ENCODE assay signal across 6 cellular contexts in genomic region chr5:74523698-74524097, GRCh38.
A peak's percentile ranks its signal among the peaks of the same experiment; 100 is the strongest.
DNase-seq lines count a peak whose midpoint lies in the region; ATAC-seq, FAIRE-seq and TF ChIP-seq lines count a peak whose summit lies in the region.
"Not testable (repeated sequence)": the region's sequence is repeated elsewhere in the genome, so short reads cannot be mapped to it uniquely, and the experiment has no call there.

No MANE protein-coding gene starts in this region.

- H3K27ac Mint-ChIP-seq in endodermal cell; endothelial cell (ENCODE audit: unreplicated experiment): not testable (repeated sequence)

- not testable (repeated sequence) for TF ChIP-seq CTCF in A549 (IDR thresholded peaks at IDR 0.05); HEK293 (tag by site-specific recombination; IDR thresholded peaks at IDR 0.05); K562 (IDR thresholded peaks at IDR 0.05 in 2 of 3, conservative IDR thresholded peaks at IDR 0.05 in 1 of 3; ENCODE audit: insufficient read depth in 2 of 3, low read depth in 1 of 3, low read length in 3 of 3); endodermal cell (conservative IDR thresholded peaks at IDR 0.05); endothelial cell (IDR thresholded peaks at IDR 0.05; ENCODE audit: unreplicated experiment); HepG2 (CRISPR knock-in tag; IDR thresholded peaks at IDR 0.05)

- H3K9me3 ChIP-seq in A549: peaks cover 19% of the 10 kb centered on the region
- not testable (repeated sequence) for H3K9me3 ChIP-seq in HEK293 (ENCODE audit: control insufficient read depth, insufficient read depth, low read depth, low read length); K562 (replicated peaks; ENCODE audit: control insufficient read depth, insufficient read depth, low read depth, low read length)
- H3K9me3 ChIP-seq in endodermal cell (ENCODE audit: control insufficient read depth, low read length): peaks cover 85% of the 10 kb centered on the region
- H3K9me3 ChIP-seq in HepG2 (ENCODE audit: low read length): peaks cover 22% of the 10 kb centered on the region

- in situ Hi-C loops in K562 (cut with MboI); HepG2 (cut with HindIII; ENCODE audit: extremely low pct_ligation_motif_present, low pct_unique_long_range_greater_than_20kb): not testable (repeated sequence)

- H3K79me2 ChIP-seq in K562 (ENCODE audit: control insufficient read depth, insufficient read depth, low read length); HepG2 (ENCODE audit: insufficient read depth, low read length): not testable (repeated sequence)

- intact Hi-C loops in K562 (cut with micrococcal nuclease); HepG2 (cut with micrococcal nuclease; ENCODE audit: unreplicated experiment): not testable (repeated sequence)

- not testable (repeated sequence) for TF ChIP-seq RAD21 in A549 (conservative IDR thresholded peaks at IDR 0.05 in 1 of 2, IDR thresholded peaks at IDR 0.05 in 1 of 2); K562 (CRISPR knock-in tag; conservative IDR thresholded peaks at IDR 0.05 in 1 of 2, IDR thresholded peaks at IDR 0.05 in 1 of 2); HepG2 (CRISPR knock-in tag; IDR thresholded peaks at IDR 0.05)

- BruUV-seq in K562 (replicated peaks; lab: Mats Ljungman, UMichigan); HepG2 (replicated peaks; lab: Mats Ljungman, UMichigan): not testable (repeated sequence)

- not testable (repeated sequence) for DNase-seq in A549 (ENCODE audit: low read depth in 1 of 2, low spot score in 1 of 2); K562 (ENCODE audit: extremely low read depth in 1 of 4, low spot score in 3 of 4); endodermal cell; endothelial cell (ENCODE audit: low spot score); HepG2 (ENCODE audit: low spot score)

- not testable (repeated sequence) for TF ChIP-seq POLR2A in A549 (IDR thresholded peaks at IDR 0.05; ENCODE audit: low read length); K562 (conservative IDR thresholded peaks at IDR 0.05); HepG2 (IDR thresholded peaks at IDR 0.05; ENCODE audit: insufficient read depth in 1 of 2, low read depth in 2 of 2, low read length in 2 of 2)

- not testable (repeated sequence) for FAIRE-seq in A549 (lab: Jason Lieb, UNC); K562 (lab: Jason Lieb, UNC); HepG2 (lab: Jason Lieb, UNC)

- not testable (repeated sequence) for H3K27me3 ChIP-seq in K562 (ENCODE audit: control insufficient read depth in 2 of 2, insufficient read depth in 2 of 2, low read length in 2 of 2); endodermal cell (ENCODE audit: control insufficient read depth, insufficient read depth, low read length, poor library complexity, severe bottlenecking); HepG2 (ENCODE audit: control insufficient read depth in 1 of 2, insufficient read depth in 2 of 2, low read length in 2 of 2)

- H3K4me1 Mint-ChIP-seq in endodermal cell; endothelial cell (ENCODE audit: unreplicated experiment): not testable (repeated sequence)

- peaks cover 56% of the 10 kb centered on the region for H3K9me3 Mint-ChIP-seq in endodermal cell
- peaks cover 19% of the 10 kb centered on the region for H3K9me3 Mint-ChIP-seq in endothelial cell (ENCODE audit: unreplicated experiment)

- H3K36me3 Mint-ChIP-seq in endodermal cell (ENCODE audit: low read depth): peaks cover 29% of the 10 kb centered on the region
- peaks cover 29% of the 10 kb centered on the region for H3K36me3 Mint-ChIP-seq in endothelial cell (ENCODE audit: low read depth, unreplicated experiment)

- not testable (repeated sequence) for H2AFZ ChIP-seq in K562 (ENCODE audit: low read depth, low read length); HepG2 (ENCODE audit: low read length)

- not testable (repeated sequence) for H3K4me2 ChIP-seq in A549; K562 (ENCODE audit: insufficient read depth, low read length); HepG2 (ENCODE audit: low read depth, low read length)

- WGBS in A549 (ENCODE audit: missing lambda C conversion rate): 53% methylated on average over 4 of the region's 4 CpGs
- WGBS in K562 (ENCODE audit: insufficient coverage, low coverage, missing lambda C conversion rate): 9% methylated on average over 4 of the region's 4 CpGs
- WGBS in endodermal cell (ENCODE audit: insufficient coverage in 1 of 2, insufficient read length in 1 of 2), 2 experiments: 91 to 94% methylated on average over 3 to 4 of the region's 4 CpGs
- 46% methylated on average over 3 of the region's 4 CpGs for WGBS in HepG2 (ENCODE audit: low lambda C conversion rate)

- not testable (repeated sequence) for ATAC-seq in A549, K562, HepG2

- not testable (repeated sequence) for H3K36me3 ChIP-seq in HEK293 (ENCODE audit: control insufficient read depth in 2 of 2, insufficient read depth in 1 of 2, low read length in 2 of 2); K562 (ENCODE audit: control insufficient read depth, insufficient read depth, low read length); HepG2 (replicated peaks in 1 of 2; ENCODE audit: control insufficient read depth in 1 of 2, insufficient read depth in 2 of 2, low read length in 2 of 2)
- H3K36me3 ChIP-seq in endodermal cell (ENCODE audit: control insufficient read depth, insufficient read depth, low read length): peaks cover 37% of the 10 kb centered on the region

- not testable (repeated sequence) for H3K4me3 ChIP-seq in A549; HEK293 (ENCODE audit: low read depth, low read length); K562; HepG2 (replicated peaks in 1 of 3; ENCODE audit: insufficient read depth in 1 of 3, low read depth in 2 of 3, low read length in 3 of 3)
- H3K4me3 ChIP-seq in endodermal cell (ENCODE audit: low read length): peak overlapping the region; percentile 6

- H3K9ac ChIP-seq in K562 (ENCODE audit: insufficient read depth in 1 of 2, low read depth in 2 of 2, low read length in 2 of 2); endodermal cell (ENCODE audit: extremely low read depth, low read length, poor library complexity, severe bottlenecking); HepG2 (ENCODE audit: insufficient read depth, low read depth, low read length): not testable (repeated sequence)

- H3K27me3 Mint-ChIP-seq in endodermal cell (ENCODE audit: insufficient read depth): peaks cover 50% of the 10 kb centered on the region
- not testable (repeated sequence) for H3K27me3 Mint-ChIP-seq in endothelial cell (ENCODE audit: unreplicated experiment)

- POLR2A ChIA-PET in A549 (lab: Yijun Ruan, JAX); HEK293 (lab: Yijun Ruan, JAX); K562 (lab: Yijun Ruan, JAX); HepG2 (lab: Yijun Ruan, JAX): not testable (repeated sequence)

- H4K20me1 ChIP-seq in K562 (replicated peaks; ENCODE audit: control insufficient read depth, insufficient read depth, low read length); HepG2 (ENCODE audit: insufficient read depth, low read length): not testable (repeated sequence)

- CTCF ChIA-PET in A549 (lab: Yijun Ruan, JAX): interaction anchor here (0.7 kb wide), 1 partner anchor 13 kb away, joined by 4 read pairs; no protein-coding TSS in a partner anchor
- CTCF ChIA-PET in HEK293 (lab: Yijun Ruan, JAX); K562 (lab: Yijun Ruan, JAX; ENCODE audit: low intra/inter-chr PET ratio); HepG2 (lab: Yijun Ruan, JAX; ENCODE audit: low intra/inter-chr PET ratio, low total read pairs): not testable (repeated sequence)

- H3K9me1 ChIP-seq in K562 (ENCODE audit: control insufficient read depth, insufficient read depth, low read length): not testable (repeated sequence)

- TF ChIP-seq EP300 in A549 (IDR thresholded peaks at IDR 0.05); K562 (IDR thresholded peaks at IDR 0.05; ENCODE audit: low read length); HepG2 (IDR thresholded peaks at IDR 0.05; ENCODE audit: low read depth in 2 of 2, low read length in 2 of 2); HepG2 (CRISPR knock-in tag; IDR thresholded peaks at IDR 0.05; ENCODE audit: borderline replicate concordance): not testable (repeated sequence)

- H3K4me1 ChIP-seq in A549; HEK293 (ENCODE audit: control insufficient read depth, insufficient read depth, low read length); K562 (replicated peaks in 1 of 2; ENCODE audit: control insufficient read depth in 2 of 2, insufficient read depth in 2 of 2, low read length in 2 of 2); endodermal cell (ENCODE audit: control insufficient read depth, insufficient read depth, low read length): not testable (repeated sequence)
- peaks cover 37% of the 10 kb centered on the region for H3K4me1 ChIP-seq in HepG2 (ENCODE audit: insufficient read depth, low read length)

- H3K27ac ChIP-seq in A549; HEK293 (ENCODE audit: extremely low read depth, low read depth, low read length); K562 (ENCODE audit: extremely low read depth, low read depth, low read length); endodermal cell (ENCODE audit: low read depth, low read length); HepG2 (ENCODE audit: extremely low read length, insufficient read depth, low read length): not testable (repeated sequence)

- not testable (repeated sequence) for H3K4me3 Mint-ChIP-seq in endodermal cell
- H3K4me3 Mint-ChIP-seq in endothelial cell (ENCODE audit: unreplicated experiment): peak overlapping the region; percentile 7

TF ChIP-seq in HEK293, 187 proteins besides CTCF, POLR2A, EP300 and RAD21 (continues in another document):
- TF ChIP-seq ZNF585B (tag by site-specific recombination; IDR thresholded peaks at IDR 0.05): peak; percentile 99
